Comparison of ENCODE assay signal across 24 cellular contexts in genomic region chr7:5210751-5211338, GRCh38. TPM values are rescaled to one million over a fixed set of nuclear protein-coding genes. Genes with fewer than 3 reads are reported as not detected.
DNase-seq lines count a peak whose midpoint lies in the region; ATAC-seq, FAIRE-seq and TF ChIP-seq lines count a peak whose summit lies in the region.
"Had no signal": no experiment of that assay in that cellular context is flagged by ENCODE, and none has a peak within 500 bp of the region (broad histone marks: within the 10 kb centered on the region; RNA-seq: fewer than 3 reads in every experiment).

No MANE protein-coding gene starts in this region.

- peak; percentile 57 for FAIRE-seq in K562 (lab: Jason Lieb, UNC)
- FAIRE-seq: HTR-8/SVneo had no signal

- TF ChIP-seq CTCF in K562 (IDR thresholded peaks at IDR 0.05 in 2 of 3, conservative IDR thresholded peaks at IDR 0.05 in 1 of 3; ENCODE audit: insufficient read depth in 2 of 3, low read depth in 1 of 3, low read length in 3 of 3): no peak

- intact Hi-C loops in K562 (cut with micrococcal nuclease): no loop called here

- in situ Hi-C loops in K562 (cut with MboI): no loop called here

- CTCF ChIA-PET in K562 (lab: Yijun Ruan, JAX; ENCODE audit: low intra/inter-chr PET ratio): no interaction called here

- H3K9me3 ChIP-seq in K562 (replicated peaks; ENCODE audit: control insufficient read depth, insufficient read depth, low read depth, low read length): no peaks in the 10 kb centered on the region
- H3K9me3 ChIP-seq: BE2C had no signal

- H3K27me3 Mint-ChIP-seq in stimulated activated naive B cell treated with anti-CD40 and anti-IgM and Interleukin-4, amounts not matched to agents 10 μg/mL and 1 μg/mL and 100 μg/mL, for 72 hours: no peaks in the 10 kb centered on the region
- H3K27me3 Mint-ChIP-seq: CD4-positive, CD25-positive, alpha-beta regulatory T cell; IgD-negative memory B cell had no signal

- H3K79me2 ChIP-seq in K562 (ENCODE audit: control insufficient read depth, insufficient read depth, low read length): no peaks in the 10 kb centered on the region

- H3K4me1 Mint-ChIP-seq in stimulated activated naive B cell treated with anti-CD40 and anti-IgM and Interleukin-4, amounts not matched to agents 10 μg/mL and 1 μg/mL and 100 μg/mL, for 72 hours: peaks cover 27 to 58% of the 10 kb centered on the region in 2 donors

- no peaks in the 10 kb centered on the region for H3K4me1 ChIP-seq in K562 (replicated peaks in 1 of 2; ENCODE audit: control insufficient read depth in 2 of 2, insufficient read depth in 2 of 2, low read length in 2 of 2)
- H3K4me1 ChIP-seq: BE2C had no signal

- POLR2A ChIA-PET in K562 (lab: Yijun Ruan, JAX): no interaction called here

- H3K9me1 ChIP-seq in K562 (ENCODE audit: control insufficient read depth, insufficient read depth, low read length): peaks cover 4% of the 10 kb centered on the region

- peaks cover 55 to 75% of the 10 kb centered on the region in 2 donors for H3K36me3 Mint-ChIP-seq in stimulated activated naive B cell treated with anti-CD40 and anti-IgM and Interleukin-4, amounts not matched to agents 10 μg/mL and 1 μg/mL and 100 μg/mL, for 72 hours

- peak overlapping the region; percentile 42 for H3K27ac Mint-ChIP-seq in stimulated activated naive B cell treated with anti-CD40 and anti-IgM and Interleukin-4, amounts not matched to agents 10 μg/mL and 1 μg/mL and 100 μg/mL, for 72 hours
- H3K27ac Mint-ChIP-seq: CD4-positive, CD25-positive, alpha-beta regulatory T cell had no signal

- no peak overlapping the region for H3K4me3 ChIP-seq in K562

- no peak overlapping the region for H3K4me2 ChIP-seq in K562 (ENCODE audit: insufficient read depth, low read length)

- no peak overlapping the region; the same call in 2 of the 3 replicates for H3K27ac ChIP-seq in K562 (ENCODE audit: extremely low read depth, low read depth, low read length)
- H3K27ac ChIP-seq: 22Rv1 had no signal

- TF ChIP-seq EP300 in K562 (IDR thresholded peaks at IDR 0.05; ENCODE audit: low read length): no peak

- no peak for ATAC-seq in K562
- peak; percentile 67 for ATAC-seq in left lobe of liver
- no peak for ATAC-seq in stimulated activated naive B cell treated with anti-CD40 and anti-IgM and Interleukin-4, amounts not matched to agents 10 μg/mL and 1 μg/mL and 100 μg/mL, for 72 hours (replicated peaks)
- ATAC-seq in GM18502 (IDR thresholded peaks at IDR 0.05; ENCODE audit: poor library complexity, unreplicated experiment): no peak
- no peak for ATAC-seq in HG03342 (IDR thresholded peaks at IDR 0.05; ENCODE audit: unreplicated experiment)

- no TSS peak for BruUV-seq in K562 (replicated peaks; lab: Mats Ljungman, UMichigan)

- H2AFZ ChIP-seq in K562 (ENCODE audit: low read depth, low read length): no peak overlapping the region

- no peak for TF ChIP-seq POLR2A in K562 (conservative IDR thresholded peaks at IDR 0.05)

- H3K9ac ChIP-seq in K562 (ENCODE audit: insufficient read depth in 1 of 2, low read depth in 2 of 2, low read length in 2 of 2): peak overlapping the region in 1 of 2 experiments; percentile 36; a peak in 1 of 4 replicates

- no peaks in the 10 kb centered on the region for H4K20me1 ChIP-seq in K562 (replicated peaks; ENCODE audit: control insufficient read depth, insufficient read depth, low read length)

- no peak for TF ChIP-seq RAD21 in K562 (CRISPR knock-in tag; conservative IDR thresholded peaks at IDR 0.05 in 1 of 2, IDR thresholded peaks at IDR 0.05 in 1 of 2)

- H3K27me3 ChIP-seq in K562 (ENCODE audit: control insufficient read depth in 2 of 2, insufficient read depth in 2 of 2, low read length in 2 of 2): no peaks in the 10 kb centered on the region
- H3K27me3 ChIP-seq: BE2C had no signal

- DNase-seq in activated T-cell treated with anti-CD3 and anti-CD28 coated beads, Interleukin-2, amount 50 U/mL, for 1 hour: peak; percentile 9
- no peak for DNase-seq in activated T-cell treated with anti-CD3 and anti-CD28 coated beads, Interleukin-2, amount 50 U/mL, for 48 hours
- DNase-seq in K562 (ENCODE audit: extremely low read depth in 1 of 4, low spot score in 3 of 4) (no peak), left lobe of liver (ENCODE audit: low spot score) (no peak), NCI-H446 (lab: John Stamatoyannopoulos, UW) (no peak)
- DNase-seq in stimulated activated naive B cell treated with anti-CD40 and anti-IgM and Interleukin-4, amounts not matched to agents 10 μg/mL and 1 μg/mL and 100 μg/mL, for 72 hours: no peak
- DNase-seq: BE2C; CD4-positive, CD25-positive, alpha-beta regulatory T cell; COR-L47; DMS 273 treated with DMSO at 0.1 percent for 48 hours; DND-41; H7; MM.1S; NCI-H1092; NCI-H2081 treated with DMSO at 0.1 percent for 48 hours; NCI-H510A; NCI-H774; OCI-M1; SHP77 had no signal

- peaks cover 56% of the 10 kb centered on the region; the same call in 2 of the 3 replicates for H3K36me3 ChIP-seq in K562 (ENCODE audit: control insufficient read depth, insufficient read depth, low read length)

- no peak overlapping the region for H3K4me3 Mint-ChIP-seq in stimulated activated naive B cell treated with anti-CD40 and anti-IgM and Interleukin-4, amounts not matched to agents 10 μg/mL and 1 μg/mL and 100 μg/mL, for 72 hours
- H3K4me3 Mint-ChIP-seq: CD4-positive, CD25-positive, alpha-beta regulatory T cell; IgD-negative memory B cell had no signal

- 85% methylated on average over 18 of the region's 18 CpGs for WGBS in K562 (ENCODE audit: insufficient coverage, low coverage, missing lambda C conversion rate)

- no peaks in the 10 kb centered on the region for H3K9me3 Mint-ChIP-seq in stimulated activated naive B cell treated with anti-CD40 and anti-IgM and Interleukin-4, amounts not matched to agents 10 μg/mL and 1 μg/mL and 100 μg/mL, for 72 hours
- H3K9me3 Mint-ChIP-seq: CD4-positive, CD25-positive, alpha-beta regulatory T cell; IgD-negative memory B cell had no signal

TF ChIP-seq in K562, 482 proteins besides CTCF, POLR2A, EP300 and RAD21:
- no peak for TF ChIP-seq NR0B1 (IDR thresholded peaks at IDR 0.05; ENCODE audit: partially characterized antibody)
- 0 out of 2 replicates have a peak, but pooled peaks have one; percentile 28 for TF ChIP-seq MAX (CRISPR knock-in tag; IDR thresholded peaks at IDR 0.05)
- TF ChIP-seq SETDB1 (IDR thresholded peaks at IDR 0.05; ENCODE audit: low read length): no peak
- no peak for TF ChIP-seq CREB1 (IDR thresholded peaks at IDR 0.05)
- no peak for TF ChIP-seq CREB1 (CRISPR knock-in tag; IDR thresholded peaks at IDR 0.05)
- TF ChIP-seq TFE3 (CRISPR knock-in tag; IDR thresholded peaks at IDR 0.05): peak; percentile 30
- TF ChIP-seq SMARCE1 (IDR thresholded peaks at IDR 0.05): no peak

RNA-seq across cellular contexts. Expression of gene WIPI2, which starts 20.8 kb away (rescaled TPM):
- 86.3 and 128 TPM in 2 replicates for total RNA-seq in K562 (2011; cell fraction: chromatin; rRNA removed; ENCODE audit: low replicate concordance)
- total RNA-seq in K562 (2011; cell fraction: nucleolus; rRNA removed): 52.8 and 55.0 TPM in 2 replicates
- 72.4 and 86.7 TPM in 2 replicates for total RNA-seq in K562 (2011; cell fraction: nucleoplasm; rRNA removed)
- total RNA-seq in K562 (2014; rRNA removed) (40.0 and 41.1 TPM in 2 replicates), K562 (2014; rRNA removed; fragmentation: Illumina TruSeq; extraction: Trizol) (33.9 and 39.1 TPM in 2 replicates), K562 (2015; rRNA removed; fragmentation: Illumina TruSeq; extraction: Trizol) (31.7 and 35.1 TPM in 2 replicates), K562 (2021) (55.0 and 59.4 TPM in 2 replicates), left lobe of liver (37.0 TPM)
- polyA plus RNA-seq in K562 (2011; rRNA removed) (91.6 and 92.9 TPM in 2 replicates), K562 (2014; fragmentation: Illumina TruSeq; extraction: Trizol) (53.2 and 54.7 TPM in 2 replicates), K562 (2014; fragmentation: Nextera tagmentation; extraction: Ambion mirVana) (1 to 10 TPM; 7.9 to 8.0 TPM), K562 (2014; rRNA removed) (56.2 and 60.8 TPM in 2 replicates)
- polyA plus RNA-seq in K562 (2011; cell fraction: cytosol; rRNA removed): 66.6 and 81.7 TPM in 2 replicates
- 67.1 and 70.4 TPM in 2 replicates for polyA plus RNA-seq in K562 (2011; cell fraction: nucleus; rRNA removed)
- 39.4 and 51.1 TPM in 2 replicates for polyA plus RNA-seq in K562 (2012)
- polyA minus RNA-seq in K562 (2011; rRNA and poly(A)+ RNA removed): 69.6 and 84.3 TPM in 2 replicates
- polyA minus RNA-seq in K562 (2011; cell fraction: cytosol; rRNA and poly(A)+ RNA removed): 45.9 and 52.1 TPM in 2 replicates
- polyA minus RNA-seq in K562 (2011; cell fraction: nucleus; rRNA and poly(A)+ RNA removed): 21.1 and 32.7 TPM in 2 replicates
